ENCODE assay signal across 2 cellular contexts in the genomic region with DNA sequence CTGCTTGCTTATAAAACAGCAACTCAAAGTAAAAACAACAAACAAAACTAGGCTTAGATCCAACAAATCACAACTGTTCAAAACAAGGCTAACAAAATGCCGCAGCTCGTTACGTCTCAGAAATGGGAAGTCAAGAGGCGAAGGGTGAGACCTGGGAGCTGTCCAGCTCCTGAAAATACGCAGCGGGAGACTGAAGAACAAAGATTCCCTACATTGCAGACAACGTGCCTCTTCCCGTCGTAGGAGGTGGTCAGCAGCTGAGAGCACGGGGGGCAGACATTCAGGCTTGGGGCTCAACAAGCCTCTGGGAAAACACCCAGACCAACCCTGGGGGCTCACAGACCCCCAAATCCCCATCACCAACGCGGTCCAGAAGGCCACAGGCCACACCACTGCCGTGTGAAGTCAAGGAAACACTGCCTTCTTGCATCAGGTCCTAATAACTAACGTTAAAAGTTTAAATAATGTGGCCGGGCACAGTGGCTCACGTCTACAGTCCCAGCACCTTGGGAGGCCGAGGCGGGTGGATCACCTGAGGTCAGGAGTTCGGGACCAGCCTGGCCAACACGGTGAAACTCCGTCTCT.
TF ChIP-seq lines count a peak whose summit lies in the region.

No MANE protein-coding gene starts in this region.

TF ChIP-seq in IMR-90, 13 proteins besides CTCF, POLR2A, EP300 and RAD21:
- TF ChIP-seq SMC3 (IDR thresholded peaks at IDR 0.05; ENCODE audit: low read depth, low read length): no peak
- no peak for TF ChIP-seq BHLHE40 (IDR thresholded peaks at IDR 0.05; ENCODE audit: low read depth, low read length)
- no peak for TF ChIP-seq FOS (IDR thresholded peaks at IDR 0.05; ENCODE audit: low read depth, low read length)
- no peak for TF ChIP-seq CHD1 (IDR thresholded peaks at IDR 0.05; ENCODE audit: low read depth, low read length)
- TF ChIP-seq MAFK (IDR thresholded peaks at IDR 0.05; ENCODE audit: low read depth, low read length): no peak
- no peak for TF ChIP-seq NFE2L2 (IDR thresholded peaks at IDR 0.05; ENCODE audit: low read depth, low read length)

TF ChIP-seq in K562, 482 proteins besides CTCF, POLR2A, EP300 and RAD21 (continues in another document):
- TF ChIP-seq MIER1 (IDR thresholded peaks at IDR 0.05; ENCODE audit: low read depth) (peak; percentile 98), JUND (IDR thresholded peaks at IDR 0.05; ENCODE audit: borderline replicate concordance, low read depth, low read length) (no peak), JUND (tag; IDR thresholded peaks at IDR 0.05; ENCODE audit: borderline replicate concordance, low read depth, low read length) (0 out of 3 replicates have a peak, but pooled peaks have one; percentile 20), HMG20A (CRISPR knock-in tag; conservative IDR thresholded peaks at IDR 0.05) (no peak), HNRNPL (IDR thresholded peaks at IDR 0.05; ENCODE audit: low read depth, low read length) (no peak), FOXK2 (conservative IDR thresholded peaks at IDR 0.05 in 1 of 2, IDR thresholded peaks at IDR 0.05 in 1 of 2; ENCODE audit: low read depth in 2 of 2) (peak in 1 of 2 experiments; percentile 46; a peak in 1 of 4 replicates), ZNF197 (CRISPR knock-in tag; IDR thresholded peaks at IDR 0.05; ENCODE audit: low read depth) (0 out of 2 replicates have a peak, but pooled peaks have one; percentile 51), FOXP1 (CRISPR knock-in tag; IDR thresholded peaks at IDR 0.05) (0 out of 2 replicates have a peak, but pooled peaks have one; percentile 55), CXXC5 (CRISPR knock-in tag; IDR thresholded peaks at IDR 0.05) (peak; percentile 57), HDAC2 (IDR thresholded peaks at IDR 0.05) (peak; percentile 81), GMEB1 (CRISPR knock-in tag; IDR thresholded peaks at IDR 0.05) (no peak), ZNF263 (CRISPR knock-in tag; IDR thresholded peaks at IDR 0.05; ENCODE audit: borderline replicate concordance) (peak; percentile 29; the same call in 1 of the 2 replicates), ZNF444 (CRISPR knock-in tag; IDR thresholded peaks at IDR 0.05) (no peak), SRF (CRISPR knock-in tag; IDR thresholded peaks at IDR 0.05) (peak in 1 of 2 experiments; percentile 56; a peak in 2 of 4 replicates), MECOM (CRISPR knock-in tag; IDR thresholded peaks at IDR 0.05) (peak; percentile 34; the same call in 1 of the 2 replicates), ILF3 (IDR thresholded peaks at IDR 0.05; ENCODE audit: borderline replicate concordance) (no peak), VEZF1 (CRISPR knock-in tag; IDR thresholded peaks at IDR 0.05) (peak; percentile 14; the same call in 1 of the 2 replicates), MCM5 (IDR thresholded peaks at IDR 0.05; ENCODE audit: low read depth) (no peak), TEAD1 (CRISPR knock-in tag; IDR thresholded peaks at IDR 0.05) (0 out of 4 replicates have a peak, but pooled peaks of 1 of the 2 experiments have one; percentile 55), ARID4B (CRISPR knock-in tag; IDR thresholded peaks at IDR 0.05) (peak; percentile 57), FOXK1 (CRISPR knock-in tag; IDR thresholded peaks at IDR 0.05; ENCODE audit: borderline replicate concordance) (0 out of 2 replicates have a peak, but pooled peaks have one; percentile 56), FOXA3 (CRISPR knock-in tag; conservative IDR thresholded peaks at IDR 0.05 in 1 of 2, IDR thresholded peaks at IDR 0.05 in 1 of 2) (peak in 1 of 2 experiments; percentile 71; a peak in 1 of 4 replicates), BCOR (IDR thresholded peaks at IDR 0.05) (no peak), CUX1 (CRISPR knock-in tag; IDR thresholded peaks at IDR 0.05) (no peak)
- TF ChIP-seq, protein P1, sequence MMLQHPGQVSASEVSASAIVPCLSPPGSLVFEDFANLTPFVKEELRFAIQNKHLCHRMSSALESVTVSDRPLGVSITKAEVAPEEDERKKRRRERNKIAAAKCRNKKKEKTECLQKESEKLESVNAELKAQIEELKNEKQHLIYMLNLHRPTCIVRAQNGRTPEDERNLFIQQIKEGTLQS (IDR thresholded peaks at IDR 0.05): no peak
- TF ChIP-seq, protein P1 (CRISPR knock-in tag; conservative IDR thresholded peaks at IDR 0.05): no peak
- TF ChIP-seq, protein P2, sequence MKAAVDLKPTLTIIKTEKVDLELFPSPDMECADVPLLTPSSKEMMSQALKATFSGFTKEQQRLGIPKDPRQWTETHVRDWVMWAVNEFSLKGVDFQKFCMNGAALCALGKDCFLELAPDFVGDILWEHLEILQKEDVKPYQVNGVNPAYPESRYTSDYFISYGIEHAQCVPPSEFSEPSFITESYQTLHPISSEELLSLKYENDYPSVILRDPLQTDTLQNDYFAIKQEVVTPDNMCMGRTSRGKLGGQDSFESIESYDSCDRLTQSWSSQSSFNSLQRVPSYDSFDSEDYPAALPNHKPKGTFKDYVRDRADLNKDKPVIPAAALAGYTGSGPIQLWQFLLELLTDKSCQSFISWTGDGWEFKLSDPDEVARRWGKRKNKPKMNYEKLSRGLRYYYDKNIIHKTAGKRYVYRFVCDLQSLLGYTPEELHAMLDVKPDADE (conservative IDR thresholded peaks at IDR 0.05; ENCODE audit: control insufficient read depth, low read depth, low read length): no peak
- TF ChIP-seq, protein P3, sequence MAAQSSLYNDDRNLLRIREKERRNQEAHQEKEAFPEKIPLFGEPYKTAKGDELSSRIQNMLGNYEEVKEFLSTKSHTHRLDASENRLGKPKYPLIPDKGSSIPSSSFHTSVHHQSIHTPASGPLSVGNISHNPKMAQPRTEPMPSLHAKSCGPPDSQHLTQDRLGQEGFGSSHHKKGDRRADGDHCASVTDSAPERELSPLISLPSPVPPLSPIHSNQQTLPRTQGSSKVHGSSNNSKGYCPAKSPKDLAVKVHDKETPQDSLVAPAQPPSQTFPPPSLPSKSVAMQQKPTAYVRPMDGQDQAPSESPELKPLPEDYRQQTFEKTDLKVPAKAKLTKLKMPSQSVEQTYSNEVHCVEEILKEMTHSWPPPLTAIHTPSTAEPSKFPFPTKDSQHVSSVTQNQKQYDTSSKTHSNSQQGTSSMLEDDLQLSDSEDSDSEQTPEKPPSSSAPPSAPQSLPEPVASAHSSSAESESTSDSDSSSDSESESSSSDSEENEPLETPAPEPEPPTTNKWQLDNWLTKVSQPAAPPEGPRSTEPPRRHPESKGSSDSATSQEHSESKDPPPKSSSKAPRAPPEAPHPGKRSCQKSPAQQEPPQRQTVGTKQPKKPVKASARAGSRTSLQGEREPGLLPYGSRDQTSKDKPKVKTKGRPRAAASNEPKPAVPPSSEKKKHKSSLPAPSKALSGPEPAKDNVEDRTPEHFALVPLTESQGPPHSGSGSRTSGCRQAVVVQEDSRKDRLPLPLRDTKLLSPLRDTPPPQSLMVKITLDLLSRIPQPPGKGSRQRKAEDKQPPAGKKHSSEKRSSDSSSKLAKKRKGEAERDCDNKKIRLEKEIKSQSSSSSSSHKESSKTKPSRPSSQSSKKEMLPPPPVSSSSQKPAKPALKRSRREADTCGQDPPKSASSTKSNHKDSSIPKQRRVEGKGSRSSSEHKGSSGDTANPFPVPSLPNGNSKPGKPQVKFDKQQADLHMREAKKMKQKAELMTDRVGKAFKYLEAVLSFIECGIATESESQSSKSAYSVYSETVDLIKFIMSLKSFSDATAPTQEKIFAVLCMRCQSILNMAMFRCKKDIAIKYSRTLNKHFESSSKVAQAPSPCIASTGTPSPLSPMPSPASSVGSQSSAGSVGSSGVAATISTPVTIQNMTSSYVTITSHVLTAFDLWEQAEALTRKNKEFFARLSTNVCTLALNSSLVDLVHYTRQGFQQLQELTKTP (IDR thresholded peaks at IDR 0.05; ENCODE audit: low read depth in 1 of 2, partially characterized antibody in 2 of 2): peak in 1 of 2 experiments; percentile 91
- TF ChIP-seq, protein P4, sequence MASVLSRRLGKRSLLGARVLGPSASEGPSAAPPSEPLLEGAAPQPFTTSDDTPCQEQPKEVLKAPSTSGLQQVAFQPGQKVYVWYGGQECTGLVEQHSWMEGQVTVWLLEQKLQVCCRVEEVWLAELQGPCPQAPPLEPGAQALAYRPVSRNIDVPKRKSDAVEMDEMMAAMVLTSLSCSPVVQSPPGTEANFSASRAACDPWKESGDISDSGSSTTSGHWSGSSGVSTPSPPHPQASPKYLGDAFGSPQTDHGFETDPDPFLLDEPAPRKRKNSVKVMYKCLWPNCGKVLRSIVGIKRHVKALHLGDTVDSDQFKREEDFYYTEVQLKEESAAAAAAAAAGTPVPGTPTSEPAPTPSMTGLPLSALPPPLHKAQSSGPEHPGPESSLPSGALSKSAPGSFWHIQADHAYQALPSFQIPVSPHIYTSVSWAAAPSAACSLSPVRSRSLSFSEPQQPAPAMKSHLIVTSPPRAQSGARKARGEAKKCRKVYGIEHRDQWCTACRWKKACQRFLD (CRISPR knock-in tag; IDR thresholded peaks at IDR 0.05): peak; percentile 45; the same call in 1 of the 2 replicates
